In genomic region chr1:114089502-114090138, GRCh38 we compare ENCODE assay signal across 1 cellular context.
TF ChIP-seq lines count a peak whose summit lies in the region.

No MANE protein-coding gene starts in this region.

TF ChIP-seq in WTC11, 78 proteins besides CTCF, POLR2A, EP300 and RAD21 (continued from another document):
- TF ChIP-seq ZNF532 (CRISPR knock-in tag; IDR thresholded peaks at IDR 0.05; ENCODE audit: borderline replicate concordance) (no peak), ESRRA (CRISPR knock-in tag; IDR thresholded peaks at IDR 0.05; ENCODE audit: borderline replicate concordance) (no peak), IRF2 (CRISPR knock-in tag; IDR thresholded peaks at IDR 0.05; ENCODE audit: borderline replicate concordance, low read depth) (no peak), ARID4B (CRISPR knock-in tag; IDR thresholded peaks at IDR 0.05; ENCODE audit: borderline replicate concordance) (no peak), MYBL2 (CRISPR knock-in tag; IDR thresholded peaks at IDR 0.05) (no peak), CBFB (CRISPR knock-in tag; IDR thresholded peaks at IDR 0.05; ENCODE audit: low read depth) (no peak)
